19 cellular contexts compared by ENCODE assay signal in genomic region chr3:133880886-133881455, GRCh38.
"Had no signal": no experiment of that assay in that cellular context is flagged by ENCODE, and none has a peak within 500 bp of the region (broad histone marks: within the 10 kb centered on the region; RNA-seq: fewer than 3 reads in every experiment).

No MANE protein-coding gene starts in this region.

- H3K4me3 Mint-ChIP-seq: activated CD4-positive, alpha-beta T cell treated with anti-CD3 and anti-CD28 coated beads, Interleukin-2, amount 10 ng/mL, durations not matched to agents 24 days and 14 days; activated T-helper 1 cell treated with anti-CD3 and anti-CD28 coated beads, Interleukin-12 subunit alpha, Interleukin-12 subunit beta, Interleukin-2, Interleukin-4 antibody, amounts not matched to agents 30 ng/mL and 10 ng/mL and 1 ng/mL, durations not matched to agents 14 hours and 24 hours and 36 hours; memory B cell; nephron; T-helper 2 cell treated with Interferon-gamma antibody and Interleukin-4, amounts not matched to agents 5 μg/mL and 100 μg/mL, for 36 hours had no signal

- H3K27ac ChIP-seq: breast epithelium, heart left ventricle, neutrophil, upper lobe of left lung, VCaP had no signal

- H3K36me3 ChIP-seq: breast epithelium, heart left ventricle, neutrophil, upper lobe of left lung had no signal

- H3K4me3 ChIP-seq: breast epithelium, heart left ventricle, upper lobe of left lung had no signal

- H3K4me1 Mint-ChIP-seq: memory B cell, nephron had no signal

- H3K27me3 ChIP-seq: breast epithelium, heart left ventricle, neutrophil, upper lobe of left lung had no signal

- ATAC-seq: activated CD4-positive, CD25-positive, alpha-beta regulatory T cell treated with anti-CD3 and anti-CD28 coated beads, Interleukin-2, amount 50 U/mL, for 24 hours; sciatic nerve had no signal

- H3K27ac Mint-ChIP-seq: activated CD4-positive, alpha-beta T cell treated with anti-CD3 and anti-CD28 coated beads, Interleukin-2, amount 10 ng/mL, durations not matched to agents 24 days and 14 days; activated naive CD4-positive, alpha-beta T cell treated with anti-CD3 and anti-CD28 coated beads, Interleukin-2, amount 50 U/mL, for 72 hours; memory B cell; nephron had no signal

- H3K4me1 ChIP-seq: breast epithelium, upper lobe of left lung had no signal

- H3K9me3 Mint-ChIP-seq: activated CD4-positive, alpha-beta T cell treated with anti-CD3 and anti-CD28 coated beads, Interleukin-2, amount 10 ng/mL, durations not matched to agents 24 days and 14 days had no signal

- H3K36me3 Mint-ChIP-seq: activated naive CD4-positive, alpha-beta T cell treated with anti-CD3 and anti-CD28 coated beads, Interleukin-2, amount 50 U/mL, for 72 hours; memory B cell had no signal

- DNase-seq: activated CD4-positive, alpha-beta T cell treated with anti-CD3 and anti-CD28 coated beads, Interleukin-2, amount 10 ng/mL, durations not matched to agents 24 days and 14 days; cerebellar nuclear complex; left colon; SK-N-SH; small intestine; stimulated activated CD4-positive, alpha-beta T cell treated with anti-CD3 and anti-CD28 coated beads, Interleukin-15, amount 100 ng/mL, for 24 hours; stimulated activated naive CD4-positive, alpha-beta T cell had no signal

- H3K9me3 ChIP-seq: neutrophil, SK-N-SH had no signal
